11 cellular contexts compared by ENCODE assay signal in the genomic region with DNA sequence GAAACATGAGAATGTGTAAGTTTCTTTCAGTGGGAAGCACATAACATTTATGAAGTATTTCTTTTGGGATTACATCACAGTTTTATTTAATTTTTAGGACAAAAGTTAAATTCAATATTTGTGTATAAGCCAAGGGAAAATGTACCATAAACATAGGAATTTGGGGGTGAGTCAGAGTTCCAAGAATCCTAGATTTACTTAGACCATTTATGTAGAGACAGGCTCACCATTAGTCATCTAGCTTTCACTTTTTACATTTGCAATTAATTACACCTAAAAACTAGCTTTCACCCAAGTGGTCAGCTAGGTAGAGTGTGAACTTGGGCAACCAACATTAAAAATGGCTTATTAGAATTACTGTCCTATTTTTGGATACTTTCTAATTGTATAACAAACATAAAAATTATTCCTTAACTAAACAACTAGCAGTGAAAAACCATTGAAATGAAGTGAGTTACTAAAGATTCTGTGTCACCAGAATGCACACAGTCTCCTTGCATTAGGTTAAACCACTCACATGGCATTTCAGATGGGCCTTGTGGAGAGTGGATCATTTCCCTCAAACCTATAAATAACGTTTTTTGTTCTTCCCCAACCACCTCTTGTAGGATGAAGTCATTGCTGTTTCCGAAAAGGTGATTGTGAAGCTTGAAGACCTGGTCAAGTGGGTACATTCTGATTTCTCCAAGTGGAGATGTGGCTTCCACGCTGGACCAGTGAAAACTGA. TPM values are rescaled to one million over a fixed set of nuclear protein-coding genes. Genes with fewer than 3 reads are reported as not detected.
DNase-seq lines count a peak whose midpoint lies in the region; ATAC-seq and TF ChIP-seq lines count a peak whose summit lies in the region.
"Had no signal": no experiment of that assay in that cellular context is flagged by ENCODE, and none has a peak within 500 bp of the region (broad histone marks: within the 10 kb centered on the region; RNA-seq: fewer than 3 reads in every experiment).

No MANE protein-coding gene starts in this region.

- DNase-seq in COLO829 (ENCODE audit: low spot score), result peak; percentile 36
- peak; percentile 100 for DNase-seq in PC-3
- DNase-seq in choroid plexus epithelial cell (ENCODE audit: low read depth), result peak; percentile 83
- no peak for DNase-seq in psoas muscle
- no peak for DNase-seq in nephron progenitor cell
- no peak for DNase-seq in NK-92 (lab: John Stamatoyannopoulos, UW; ENCODE audit: unreplicated experiment)
- DNase-seq: activated effector memory CD4-positive, alpha-beta T cell treated with Interleukin-2 at 50 U/mL for 16 hours; MG63 had no signal

- POLR2A ChIA-PET in PC-3 (lab: Charles Lee; ENCODE audit: unreplicated experiment), result interaction anchor here (0.6 to 0.7 kb wide), 2 partner anchors 31 to 186 kb away, joined by 5 read pairs; no protein-coding TSS in a partner anchor

- no peaks in the 10 kb centered on the region for H3K27me3 Mint-ChIP-seq in nephron progenitor cell (ENCODE audit: low read depth, poor library complexity)

- intact Hi-C loops in PC-3 (cut with micrococcal nuclease), result loop anchor here (1.0 to 5.0 kb wide), 9 partner anchors 35 to 445 kb away; no protein-coding TSS in a partner anchor
- intact Hi-C loops in psoas muscle (cut with DNase I), result no loop called here

- H3K27ac Mint-ChIP-seq in nephron progenitor cell, result no peak overlapping the region

- CTCF ChIA-PET in PC-3 (lab: Charles Lee), result interaction anchor here (0.6 to 1.4 kb wide), 2 partner anchors 38 to 40 kb away, joined by 3 to 5 read pairs; no protein-coding TSS in a partner anchor

- ATAC-seq in PC-3, result peak; percentile 66
- no peak for ATAC-seq in psoas muscle
- no peak for ATAC-seq in GM18867 (IDR thresholded peaks at IDR 0.05; ENCODE audit: unreplicated experiment)
- ATAC-seq in HG03457 (IDR thresholded peaks at IDR 0.05; ENCODE audit: unreplicated experiment), result no peak

- no peaks in the 10 kb centered on the region for H3K9me2 ChIP-seq in PC-3 (replicated peaks; ENCODE audit: low read length)

- H3K27ac ChIP-seq in PC-3 (ENCODE audit: low read length) (peak overlapping the region; percentile 81), psoas muscle (peak overlapping the region; percentile 38)
- H3K27ac ChIP-seq: parathyroid adenoma had no signal

- H3K9me3 Mint-ChIP-seq in nephron progenitor cell, result no peaks in the 10 kb centered on the region

- peaks cover 49% of the 10 kb centered on the region for H3K36me3 Mint-ChIP-seq in nephron progenitor cell (ENCODE audit: low read depth)

- H4K20me1 ChIP-seq in PC-3 (ENCODE audit: low read length), result no peaks in the 10 kb centered on the region

- TSS peak; percentile 15 for BruUV-seq in PC-3 (replicated peaks; lab: Mats Ljungman, UMichigan)

- H3K4me1 ChIP-seq in PC-3 (ENCODE audit: insufficient read depth, low read length) (peaks cover 79% of the 10 kb centered on the region), psoas muscle (peaks cover 35% of the 10 kb centered on the region)
- H3K4me1 ChIP-seq: parathyroid adenoma had no signal

- no peak for TF ChIP-seq CTCF in PC-3 (conservative IDR thresholded peaks at IDR 0.05; ENCODE audit: low read depth, low read length)
- no peak for TF ChIP-seq CTCF in choroid plexus epithelial cell (conservative IDR thresholded peaks at IDR 0.05; ENCODE audit: low read depth, low read length)
- no peak for TF ChIP-seq CTCF in psoas muscle (IDR thresholded peaks at IDR 0.05)
- TF ChIP-seq CTCF in nephron progenitor cell (IDR thresholded peaks at IDR 0.05), result no peak

- H3K4me3 ChIP-seq in PC-3 (ENCODE audit: low read length) (peak overlapping the region; percentile 28), choroid plexus epithelial cell (ENCODE audit: low read depth, low read length) (no peak overlapping the region), psoas muscle (no peak overlapping the region)
- H3K4me3 ChIP-seq: MG63 had no signal

- 0 out of 2 replicates have a peak overlapping the region, but pooled peaks have one; percentile 0 for H2AFZ ChIP-seq in PC-3 (ENCODE audit: low read length)
- H2AFZ ChIP-seq: parathyroid adenoma had no signal

- peaks cover 4% of the 10 kb centered on the region; the same call in 1 of the 2 replicates for H3K79me2 ChIP-seq in PC-3 (ENCODE audit: low read length)
- H3K79me2 ChIP-seq: parathyroid adenoma had no signal

- H3K36me3 ChIP-seq in PC-3 (ENCODE audit: low read depth, low read length), result peaks cover 2% of the 10 kb centered on the region; the same call in 1 of the 2 replicates
- H3K36me3 ChIP-seq in psoas muscle (ENCODE audit: insufficient read depth in 1 of 2, low read depth in 1 of 2), result no peaks in the 10 kb centered on the region

- H3K9ac ChIP-seq in PC-3 (ENCODE audit: low read length), result peak overlapping the region; percentile 66
- H3K9ac ChIP-seq: parathyroid adenoma had no signal

- H3K9me3 ChIP-seq in PC-3 (ENCODE audit: low read length) (no peaks in the 10 kb centered on the region), psoas muscle (no peaks in the 10 kb centered on the region)
- H3K9me3 ChIP-seq: MG63 had no signal

- 84 to 87% (median 86%) methylated on average over 3 of the region's 3 CpGs for WGBS in psoas muscle, 3 donors

- peak overlapping the region; percentile 67 for H3K4me2 ChIP-seq in PC-3 (ENCODE audit: low read length)

- H3K4me1 Mint-ChIP-seq in nephron progenitor cell, result peaks cover 5% of the 10 kb centered on the region

- no peak overlapping the region for H3K4me3 Mint-ChIP-seq in nephron progenitor cell

- H3F3A ChIP-seq in PC-3 (ENCODE audit: low read length, unreplicated experiment), result peaks cover 55% of the 10 kb centered on the region

- no peaks in the 10 kb centered on the region for H3K27me3 ChIP-seq in PC-3 (ENCODE audit: low read length)
- no peaks in the 10 kb centered on the region for H3K27me3 ChIP-seq in psoas muscle (ENCODE audit: insufficient read depth in 3 of 3, low read length in 2 of 3)
- H3K27me3 ChIP-seq: MG63 had no signal

RNA-seq across cellular contexts. Expression of gene ARID5B, which starts 38.2 kb away (rescaled TPM):
- total RNA-seq in PC-3 (2014; rRNA removed) (24.5 and 26.4 TPM in 2 replicates), psoas muscle (100 to 1,000 TPM in 2 of 4 donors, 10 to 100 TPM in 2; 47.7 to 166 (median 104) TPM)
- 10 to 100 TPM in 2 of 3 donors, 1 to 10 TPM in 1; 8.5 to 93.0 (median 75.9) TPM for polyA plus RNA-seq in psoas muscle

Comparison
In these comparisons a context has a peak if more than half of its experiments do, and no peak if none do; other contexts are left out.
1. DNase-seq: peak in COLO829 (single experiment), PC-3 (single experiment) and choroid plexus epithelial cell (single experiment); none in psoas muscle (0 of 2), nephron progenitor cell (single experiment) and NK-92 (single experiment).